Comparison of ENCODE assay signal across 24 cellular contexts in genomic region chr5:176787676-176788075, GRCh38. TPM values are rescaled to one million over a fixed set of nuclear protein-coding genes. Genes with fewer than 3 reads are reported as not detected.
"Had no signal": no experiment of that assay in that cellular context is flagged by ENCODE, and none has a peak within 500 bp of the region (broad histone marks: within the 10 kb centered on the region; RNA-seq: fewer than 3 reads in every experiment).

No MANE protein-coding gene starts in this region.

- H3K36me3 Mint-ChIP-seq: activated naive CD4-positive, alpha-beta T cell treated with anti-CD3 and anti-CD28 coated beads, Interleukin-2, amount 10 ng/mL, durations not matched to agents 7 days and 5 days; memory B cell; naive B cell had no signal

- H3K9me3 Mint-ChIP-seq: activated CD4-positive, alpha-beta T cell treated with anti-CD3 and anti-CD28 coated beads, Interleukin-2, amount 10 ng/mL, durations not matched to agents 7 days and 5 days; activated naive CD4-positive, alpha-beta T cell treated with anti-CD3 and anti-CD28 coated beads, Interleukin-2, amount 10 ng/mL, durations not matched to agents 7 days and 5 days; activated naive CD8-positive, alpha-beta T cell treated with anti-CD3 and anti-CD28 coated beads, Interleukin-2, amount 50 U/mL, for 24 hours; central memory CD8-positive, alpha-beta T cell; memory B cell; naive B cell; neural crest cell; stimulated activated naive CD8-positive, alpha-beta T cell treated with anti-CD3 and anti-CD28 coated beads, Interleukin-15, Interleukin-2, amounts not matched to agents 100 ng/mL and 50 ng/mL, for 24 hours; T-helper 1 cell treated with Interleukin-12 subunit alpha and Interleukin-12 subunit beta and Interleukin-4 antibody, amounts not matched to agents 30 μg/mL and 1 μg/mL, for 36 hours had no signal

- H3K4me1 Mint-ChIP-seq: activated CD4-positive, alpha-beta T cell treated with anti-CD3 and anti-CD28 coated beads, Interleukin-2, amount 10 ng/mL, durations not matched to agents 7 days and 5 days; activated naive CD4-positive, alpha-beta T cell treated with anti-CD3 and anti-CD28 coated beads, Interleukin-2, amount 10 ng/mL, durations not matched to agents 7 days and 5 days; activated naive CD8-positive, alpha-beta T cell treated with anti-CD3 and anti-CD28 coated beads, Interleukin-2, amount 50 U/mL, for 24 hours; central memory CD8-positive, alpha-beta T cell; memory B cell; naive B cell; neural crest cell had no signal

- ATAC-seq: activated CD4-positive, CD25-positive, alpha-beta regulatory T cell treated with anti-CD3 and anti-CD28 coated beads, Interleukin-2, amount 50 U/mL, for 24 hours; activated naive CD8-positive, alpha-beta T cell treated with anti-CD3 and anti-CD28 coated beads, Interleukin-2, amount 50 U/mL, for 24 hours; gastrocnemius medialis; mucosa of descending colon; right lobe of liver had no signal

- H3K9me3 ChIP-seq: colonic mucosa, gastrocnemius medialis, mucosa of descending colon, pancreas, right lobe of liver, transverse colon had no signal

- H3K4me3 Mint-ChIP-seq: activated CD4-positive, alpha-beta T cell treated with anti-CD3 and anti-CD28 coated beads, Interleukin-2, amount 10 ng/mL, durations not matched to agents 7 days and 5 days; activated naive CD4-positive, alpha-beta T cell treated with anti-CD3 and anti-CD28 coated beads, Interleukin-2, amount 10 ng/mL, durations not matched to agents 7 days and 5 days; activated naive CD8-positive, alpha-beta T cell treated with anti-CD3 and anti-CD28 coated beads, Interleukin-2, amount 50 U/mL, for 24 hours; central memory CD8-positive, alpha-beta T cell; memory B cell; naive B cell; neural crest cell; stimulated activated naive CD8-positive, alpha-beta T cell treated with anti-CD3 and anti-CD28 coated beads, Interleukin-15, Interleukin-2, amounts not matched to agents 100 ng/mL and 50 ng/mL, for 24 hours; T-helper 1 cell treated with Interleukin-12 subunit alpha and Interleukin-12 subunit beta and Interleukin-4 antibody, amounts not matched to agents 30 μg/mL and 1 μg/mL, for 36 hours had no signal

- DNase-seq: activated CD4-positive, alpha-beta T cell treated with anti-CD3 and anti-CD28 coated beads, Interleukin-2, amount 10 ng/mL, durations not matched to agents 7 days and 5 days; activated CD8-positive, alpha-beta memory T cell treated with anti-CD3 and anti-CD28 coated beads, Interleukin-2, amount 50 U/mL, for 4 hours; activated effector memory CD4-positive, alpha-beta T cell treated with Interleukin-2 at 50 U/mL for 16 hours; activated naive CD4-positive, alpha-beta T cell treated with anti-CD3 and anti-CD28 coated beads, Interleukin-2, amount 10 ng/mL, durations not matched to agents 7 days and 5 days; activated naive CD8-positive, alpha-beta T cell treated with anti-CD3 and anti-CD28 coated beads, Interleukin-2, amount 50 U/mL, for 24 hours; activated T-cell treated with anti-CD3 and anti-CD28 coated beads, Interleukin-2, amount 50 U/mL, for 48 hours; anterior cingulate cortex; colonic mucosa; gastrocnemius medialis; head of caudate nucleus; naive B cell; right lobe of liver; small intestine; stimulated activated CD4-positive, alpha-beta T cell treated with anti-CD3 and anti-CD28 coated beads, Interleukin-15, amount 100 ng/mL, for 24 hours; stimulated activated CD4-positive, alpha-beta T cell treated with anti-CD3 and anti-CD28 coated beads, Interleukin-2, amount 100 ng/mL, for 48 hours; transverse colon had no signal

- H3K27ac ChIP-seq: colonic mucosa, gastrocnemius medialis, pancreas, right lobe of liver, transverse colon had no signal

- FAIRE-seq: pancreas, small intestine had no signal

- H3K27me3 ChIP-seq: colonic mucosa, right lobe of liver had no signal

- H3K4me3 ChIP-seq: colonic mucosa, gastrocnemius medialis, mucosa of descending colon, pancreas, right lobe of liver, transverse colon had no signal

- H3K27ac Mint-ChIP-seq: activated CD4-positive, alpha-beta T cell treated with anti-CD3 and anti-CD28 coated beads, Interleukin-2, amount 10 ng/mL, durations not matched to agents 7 days and 5 days; activated naive CD4-positive, alpha-beta T cell treated with anti-CD3 and anti-CD28 coated beads, Interleukin-2, amount 10 ng/mL, durations not matched to agents 7 days and 5 days; activated naive CD8-positive, alpha-beta T cell treated with anti-CD3 and anti-CD28 coated beads, Interleukin-2, amount 50 U/mL, for 24 hours; memory B cell; stimulated activated naive CD8-positive, alpha-beta T cell treated with anti-CD3 and anti-CD28 coated beads, Interleukin-15, Interleukin-2, amounts not matched to agents 100 ng/mL and 50 ng/mL, for 24 hours; T-helper 1 cell treated with Interleukin-12 subunit alpha and Interleukin-12 subunit beta and Interleukin-4 antibody, amounts not matched to agents 30 μg/mL and 1 μg/mL, for 36 hours had no signal

- H3K36me3 ChIP-seq: colonic mucosa, gastrocnemius medialis, pancreas, right lobe of liver, transverse colon had no signal

- H3K4me1 ChIP-seq: colonic mucosa, gastrocnemius medialis, pancreas, right lobe of liver, transverse colon had no signal

RNA-seq across cellular contexts. Expression of gene UNC5A, which starts 22.7 kb away (rescaled TPM):
- total RNA-seq: activated CD4-positive, alpha-beta T cell treated with anti-CD3 and anti-CD28 coated beads, Interleukin-2, amount 10 ng/mL, durations not matched to agents 7 days and 5 days; colonic mucosa; right lobe of liver had no signal
